Comparison of ENCODE assay signal across 3 cellular contexts in the genomic region with DNA sequence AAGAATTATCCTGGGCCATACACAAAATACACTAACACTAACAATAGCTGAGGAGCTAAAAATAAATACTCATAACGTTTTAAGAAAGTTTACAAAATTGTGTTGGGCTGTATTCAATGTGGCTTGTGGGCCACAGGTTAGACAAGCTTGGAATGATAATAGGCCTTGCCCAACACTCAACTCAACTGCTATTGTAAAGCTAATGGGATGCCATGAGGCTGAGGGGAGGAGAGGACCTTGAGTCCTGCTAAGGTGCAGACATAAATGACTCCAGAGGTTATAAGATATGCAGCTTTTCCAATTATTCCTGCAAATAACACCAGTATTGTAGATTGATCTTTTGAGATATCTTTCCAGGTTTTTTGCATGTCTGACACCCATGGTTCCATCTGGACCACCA.
"Had no signal": no experiment of that assay in that cellular context is flagged by ENCODE, and none has a peak within 500 bp of the region (broad histone marks: within the 10 kb centered on the region; RNA-seq: fewer than 3 reads in every experiment).

No MANE protein-coding gene starts in this region.

- DNase-seq: GDM1, GF-D8 had no signal

- H3K4me3 ChIP-seq: GM12878 had no signal

- ATAC-seq: GM12878 had no signal
